In the genomic region with DNA sequence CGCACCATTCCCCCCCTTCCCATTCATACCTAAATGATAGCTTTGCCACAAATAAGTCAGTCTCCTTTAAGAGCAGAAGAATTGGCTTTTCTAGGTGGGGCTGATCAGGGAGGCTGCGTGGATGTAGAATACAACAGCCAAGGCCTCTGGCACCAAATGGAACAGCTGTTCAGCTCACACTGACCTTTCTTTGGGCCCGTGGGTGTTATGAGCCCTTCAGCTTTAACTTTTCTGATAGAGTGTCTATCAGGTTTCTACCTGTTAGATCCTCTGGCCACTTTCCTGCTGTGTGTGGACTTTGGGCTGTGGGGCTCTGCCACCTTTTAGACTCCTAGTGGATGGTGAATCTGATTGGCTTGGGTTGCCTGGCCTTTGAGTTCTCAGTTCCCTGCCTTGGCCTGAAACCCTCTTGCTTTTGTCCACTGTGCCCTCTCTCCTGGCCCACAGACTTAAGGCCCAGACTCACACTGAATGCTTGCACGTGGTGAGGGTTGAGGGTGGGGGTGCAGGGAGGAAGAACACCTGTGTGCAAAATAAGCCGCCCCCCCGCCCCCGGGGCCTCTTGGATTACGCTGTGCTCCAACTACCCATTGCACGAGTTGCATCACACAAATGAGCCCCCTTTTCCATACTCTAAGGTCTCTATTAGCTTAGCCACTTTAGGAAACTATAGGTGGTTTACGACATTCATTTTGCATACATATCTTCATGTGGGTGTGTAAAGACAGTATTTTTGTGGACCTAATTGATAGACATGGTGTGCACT, we compare ENCODE assay signal across 8 cellular contexts. TPM values are rescaled to one million over a fixed set of nuclear protein-coding genes. Genes with fewer than 3 reads are reported as not detected.
DNase-seq lines count a peak whose midpoint lies in the region; ATAC-seq and TF ChIP-seq lines count a peak whose summit lies in the region.

No MANE protein-coding gene starts in this region.

- no peak for TF ChIP-seq EP300 in ovary (IDR thresholded peaks at IDR 0.05)

- H3K27me3 ChIP-seq in CD4-positive, CD25-positive, alpha-beta regulatory T cell (ENCODE audit: control insufficient read depth, insufficient read depth, low read length) = no peaks in the 10 kb centered on the region
- H3K27me3 ChIP-seq in fibroblast of lung (ENCODE audit: control insufficient read depth, insufficient read depth, low read length) = no peaks in the 10 kb centered on the region
- no peaks in the 10 kb centered on the region for H3K27me3 ChIP-seq in ovary

- no peaks in the 10 kb centered on the region for H3K9me3 ChIP-seq in CD4-positive, CD25-positive, alpha-beta regulatory T cell (ENCODE audit: control insufficient read depth in 2 of 2, low read length in 2 of 2)
- H3K9me3 ChIP-seq in fibroblast of lung (ENCODE audit: control insufficient read depth, insufficient read depth, low read depth, low read length) (no peaks in the 10 kb centered on the region), ovary (no peaks in the 10 kb centered on the region)

- H3K27ac ChIP-seq in CD4-positive, CD25-positive, alpha-beta regulatory T cell (ENCODE audit: insufficient read depth, low read length, poor library complexity, severe bottlenecking) = peak overlapping the region; percentile 72
- H3K27ac ChIP-seq in fibroblast of lung (ENCODE audit: insufficient read depth, low read length) (peak overlapping the region; percentile 60), ovary (peak overlapping the region in 1 of 2 donors; percentile 87)

- H3K27ac Mint-ChIP-seq in CD4-positive, CD25-positive, alpha-beta regulatory T cell = peak overlapping the region; percentile 91 to 98 (median 94)

- H3K4me3 Mint-ChIP-seq in CD4-positive, CD25-positive, alpha-beta regulatory T cell = peak overlapping the region; percentile 86 to 91 (median 90)

- 50 to 57% (median 54%) methylated on average over 10 of the region's 10 CpGs for WGBS in ovary, 3 donors

- no peaks in the 10 kb centered on the region for H4K20me1 ChIP-seq in fibroblast of lung (ENCODE audit: control insufficient read depth, extremely low read depth, insufficient read depth, low read length)

- no peak overlapping the region for H3K9ac ChIP-seq in fibroblast of lung (ENCODE audit: insufficient read depth, low read length)

- intact Hi-C loops in ovary (cut with DNase I) = loop anchor here in 1 of 4 donors (10.0 kb wide), 1 partner anchor 250 kb away; a partner anchor contains a TSS

- H3K4me1 ChIP-seq in CD4-positive, CD25-positive, alpha-beta regulatory T cell (ENCODE audit: control insufficient read depth, insufficient read depth, low read length, poor library complexity, severe bottlenecking) = peaks cover 41% of the 10 kb centered on the region
- H3K4me1 ChIP-seq in fibroblast of lung (ENCODE audit: control insufficient read depth, extremely low read depth, insufficient read depth, low read length) (peaks cover 5% of the 10 kb centered on the region), ovary (ENCODE audit: insufficient read depth) (peaks cover 2% of the 10 kb centered on the region)

- H3K4me3 ChIP-seq in CD4-positive, CD25-positive, alpha-beta regulatory T cell (ENCODE audit: low read depth, low read length) = peak overlapping the region; percentile 86
- peak overlapping the region; percentile 87 for H3K4me3 ChIP-seq in Jurkat, Clone E6-1 (ENCODE audit: low read length)
- H3K4me3 ChIP-seq in fibroblast of lung (replicated peaks in 1 of 4; ENCODE audit: control extremely low read depth in 1 of 4, insufficient read depth in 1 of 4, low read depth in 3 of 4, low read length in 4 of 4) (peak overlapping the region in 3 of 4 experiments; percentile 11 to 91 (median 77)), ovary (peak overlapping the region; percentile 94)

- H3K9me3 Mint-ChIP-seq in CD4-positive, CD25-positive, alpha-beta regulatory T cell = no peaks in the 10 kb centered on the region

- H3K79me2 ChIP-seq in fibroblast of lung (ENCODE audit: control insufficient read depth, insufficient read depth, low read length) = peaks cover 33% of the 10 kb centered on the region

- peak; percentile 11 to 49 (median 32) for DNase-seq in CD4-positive, CD25-positive, alpha-beta regulatory T cell
- DNase-seq in Jurkat, Clone E6-1 (ENCODE audit: low read depth, low spot score) = peak; percentile 75
- peak; percentile 37 for DNase-seq in activated CD8-positive, alpha-beta memory T cell treated with anti-CD3 and anti-CD28 coated beads, Interleukin-2, amount 50 U/mL, for 4 hours
- DNase-seq in fibroblast of lung (ENCODE audit: low read depth in 2 of 2) (no peak), ovary (peak; percentile 9 to 44 (median 30)), cortex of kidney (lab: John Stamatoyannopoulos, UW) (no peak), dedifferentiated amniotic fluid mesenchymal stem cell (ENCODE audit: extremely low spot score) (no peak)

- H3K36me3 Mint-ChIP-seq in CD4-positive, CD25-positive, alpha-beta regulatory T cell = no peaks in the 10 kb centered on the region

- H3K27me3 Mint-ChIP-seq in CD4-positive, CD25-positive, alpha-beta regulatory T cell = no peaks in the 10 kb centered on the region

- no peaks in the 10 kb centered on the region for H3K36me3 ChIP-seq in CD4-positive, CD25-positive, alpha-beta regulatory T cell (ENCODE audit: control insufficient read depth, insufficient read depth, low read length)
- H3K36me3 ChIP-seq in fibroblast of lung (ENCODE audit: control insufficient read depth, insufficient read depth, low read length) (no peaks in the 10 kb centered on the region), ovary (no peaks in the 10 kb centered on the region)

- no peak for ATAC-seq in CD4-positive, CD25-positive, alpha-beta regulatory T cell (ENCODE audit: low read depth in 2 of 2)
- ATAC-seq in HG03025 (IDR thresholded peaks at IDR 0.05; ENCODE audit: low FRiP score, unreplicated experiment) = no peak

- TF ChIP-seq POLR2A in ovary (IDR thresholded peaks at IDR 0.05) = no peak

- H2AFZ ChIP-seq in fibroblast of lung (ENCODE audit: low read length) = peak overlapping the region; percentile 74

- H3K4me1 Mint-ChIP-seq in CD4-positive, CD25-positive, alpha-beta regulatory T cell = peaks cover 19 to 41% (median 24%) of the 10 kb centered on the region in 4 donors

- peak overlapping the region; percentile 81 for H3K4me2 ChIP-seq in fibroblast of lung (ENCODE audit: extremely low read depth, insufficient read depth, low read length)

- TF ChIP-seq CTCF in fibroblast of lung (conservative IDR thresholded peaks at IDR 0.05 in 1 of 2, IDR thresholded peaks at IDR 0.05 in 1 of 2; ENCODE audit: low read depth in 1 of 2, low read length in 2 of 2) (peak in 1 of 2 donors; percentile 5), ovary (IDR thresholded peaks at IDR 0.05) (no peak)

RNA-seq across cellular contexts. Expression of a gene that starts 1.3 kb away (rescaled TPM):
- 41.2 TPM for total RNA-seq in CD4-positive, CD25-positive, alpha-beta regulatory T cell
- polyA plus RNA-seq in CD4-positive, CD25-positive, alpha-beta regulatory T cell = 1 to 10 TPM; 4.2 to 5.6 (median 5.0) TPM
- polyA plus RNA-seq in Jurkat, Clone E6-1 (2012; ENCODE audit: insufficient read depth, insufficient read length) = 21.6 TPM
- total RNA-seq in fibroblast of lung (5.6 and 6.9 TPM in 2 replicates), ovary (10 to 100 TPM in 5 of 7 donors, 1 to 10 TPM in 2; 6.3 to 19.5 (median 16.3) TPM)
- polyA plus RNA-seq in fibroblast of lung (5.4 and 5.7 TPM in 2 replicates), ovary (10 to 100 TPM in 1 of 2 donors, 1 to 10 TPM in 1; 3.0 to 10.8 TPM)
- 5.4 and 8.1 TPM in 2 replicates for polyA plus RNA-seq in fibroblast of lung (2012)
- polyA minus RNA-seq in fibroblast of lung (ENCODE audit: low replicate concordance) = 11.6 and 20.7 TPM in 2 replicates

Comparison
In these comparisons a context has a peak if more than half of its experiments do, and no peak if none do; other contexts are left out.
1. DNase-seq: peak in CD4-positive, CD25-positive, alpha-beta regulatory T cell (3 of 3), Jurkat, Clone E6-1 (single experiment), activated CD8-positive, alpha-beta memory T cell treated with anti-CD3 and anti-CD28 coated beads, Interleukin-2, amount 50 U/mL, for 4 hours (single experiment) and ovary (5 of 5); none in fibroblast of lung (0 of 2), cortex of kidney (single experiment) and dedifferentiated amniotic fluid mesenchymal stem cell (single experiment).
2. Peak in every context shown above with its lines, with median percentiles within 50 percentile points of each other: H3K4me3 ChIP-seq.